In genomic region chr6:13664703-13665352, GRCh38 we compare ENCODE assay signal across 1 cellular context.
TF ChIP-seq lines count a peak whose summit lies in the region.

No MANE protein-coding gene starts in this region.

TF ChIP-seq in HepG2, 621 proteins besides CTCF, POLR2A, EP300 and RAD21 (continues in another document):
- TF ChIP-seq HDAC1 (CRISPR knock-in tag; IDR thresholded peaks at IDR 0.05) (0 out of 2 replicates have a peak, but pooled peaks have one; percentile 17), ARID5B (CRISPR knock-in tag; IDR thresholded peaks at IDR 0.05) (peak; percentile 77), HNF1A (IDR thresholded peaks at IDR 0.05; ENCODE audit: low read depth) (peak; percentile 24; the same call in 1 of the 2 replicates), HNF1A (CRISPR knock-in tag; IDR thresholded peaks at IDR 0.05; ENCODE audit: borderline replicate concordance) (no peak), KAT8 (CRISPR knock-in tag; IDR thresholded peaks at IDR 0.05) (peak; percentile 44; the same call in 1 of the 2 replicates), ZNF260 (CRISPR knock-in tag; IDR thresholded peaks at IDR 0.05; ENCODE audit: borderline replicate concordance, low read depth) (no peak), BCL6 (CRISPR knock-in tag; IDR thresholded peaks at IDR 0.05) (peak; percentile 100), MIXL1 (CRISPR knock-in tag; IDR thresholded peaks at IDR 0.05) (no peak), CC2D1A (CRISPR knock-in tag; IDR thresholded peaks at IDR 0.05) (no peak), ISL2 (CRISPR knock-in tag; IDR thresholded peaks at IDR 0.05) (peak; percentile 79), RERE (CRISPR knock-in tag; IDR thresholded peaks at IDR 0.05; ENCODE audit: low read depth) (0 out of 2 replicates have a peak, but pooled peaks have one; percentile 27), GATAD2A (CRISPR knock-in tag; IDR thresholded peaks at IDR 0.05) (peak; percentile 84), SOX6 (IDR thresholded peaks at IDR 0.05) (no peak), SOX6 (CRISPR knock-in tag; IDR thresholded peaks at IDR 0.05) (peak; percentile 58; the same call in 1 of the 2 replicates), IKZF1 (IDR thresholded peaks at IDR 0.05) (no peak), ZNF691 (CRISPR knock-in tag; IDR thresholded peaks at IDR 0.05; ENCODE audit: borderline replicate concordance, low read depth) (no peak), ZNF431 (CRISPR knock-in tag; IDR thresholded peaks at IDR 0.05; ENCODE audit: borderline replicate concordance, low read depth) (no peak), TOPORS (CRISPR knock-in tag; IDR thresholded peaks at IDR 0.05) (no peak), MTA1 (CRISPR knock-in tag; IDR thresholded peaks at IDR 0.05; ENCODE audit: borderline replicate concordance) (no peak), IRF1 (CRISPR knock-in tag; IDR thresholded peaks at IDR 0.05; ENCODE audit: low read depth) (no peak), NR2F6 (IDR thresholded peaks at IDR 0.05) (no peak), NR2F6 (CRISPR knock-in tag; IDR thresholded peaks at IDR 0.05) (0 out of 2 replicates have a peak, but pooled peaks have one; percentile 24), TP53 (CRISPR knock-in tag; conservative IDR thresholded peaks at IDR 0.05) (no peak), NCOA1 (CRISPR knock-in tag; IDR thresholded peaks at IDR 0.05) (no peak), KLF11 (CRISPR knock-in tag; IDR thresholded peaks at IDR 0.05) (no peak), FOSL1 (CRISPR knock-in tag; IDR thresholded peaks at IDR 0.05; ENCODE audit: borderline replicate concordance) (peak; percentile 45; the same call in 1 of the 2 replicates), SMAD9 (CRISPR knock-in tag; IDR thresholded peaks at IDR 0.05) (no peak), THAP11 (CRISPR knock-in tag; IDR thresholded peaks at IDR 0.05) (no peak), ZNF362 (CRISPR knock-in tag; IDR thresholded peaks at IDR 0.05; ENCODE audit: borderline replicate concordance) (peak; percentile 19; the same call in 1 of the 2 replicates), FOXA3 (CRISPR knock-in tag; IDR thresholded peaks at IDR 0.05) (peak; percentile 60; the same call in 1 of the 2 replicates), ZNF776 (CRISPR knock-in tag; IDR thresholded peaks at IDR 0.05) (no peak), FOXK1 (CRISPR knock-in tag; IDR thresholded peaks at IDR 0.05; ENCODE audit: borderline replicate concordance, low read depth) (peak; percentile 48; the same call in 1 of the 2 replicates), ONECUT2 (CRISPR knock-in tag; IDR thresholded peaks at IDR 0.05) (peak; percentile 69), ZKSCAN5 (CRISPR knock-in tag; IDR thresholded peaks at IDR 0.05) (no peak), ZNF432 (CRISPR knock-in tag; IDR thresholded peaks at IDR 0.05; ENCODE audit: borderline replicate concordance) (no peak), IRF2 (CRISPR knock-in tag; IDR thresholded peaks at IDR 0.05) (no peak)
- TF ChIP-seq, protein P1, sequence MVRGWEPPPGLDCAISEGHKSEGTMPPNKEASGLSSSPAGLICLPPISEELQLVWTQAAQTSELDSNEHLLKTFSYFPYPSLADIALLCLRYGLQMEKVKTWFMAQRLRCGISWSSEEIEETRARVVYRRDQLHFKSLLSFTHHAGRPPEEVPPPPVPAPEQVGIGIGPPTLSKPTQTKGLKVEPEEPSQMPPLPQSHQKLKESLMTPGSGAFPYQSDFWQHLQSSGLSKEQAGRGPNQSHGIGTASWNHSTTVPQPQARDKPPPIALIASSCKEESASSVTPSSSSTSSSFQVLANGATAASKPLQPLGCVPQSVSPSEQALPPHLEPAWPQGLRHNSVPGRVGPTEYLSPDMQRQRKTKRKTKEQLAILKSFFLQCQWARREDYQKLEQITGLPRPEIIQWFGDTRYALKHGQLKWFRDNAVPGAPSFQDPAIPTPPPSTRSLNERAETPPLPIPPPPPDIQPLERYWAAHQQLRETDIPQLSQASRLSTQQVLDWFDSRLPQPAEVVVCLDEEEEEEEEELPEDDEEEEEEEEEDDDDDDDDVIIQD (CRISPR knock-in tag; IDR thresholded peaks at IDR 0.05; ENCODE audit: low read depth), result peak; percentile 27; the same call in 1 of the 2 replicates
- TF ChIP-seq, protein P2, sequence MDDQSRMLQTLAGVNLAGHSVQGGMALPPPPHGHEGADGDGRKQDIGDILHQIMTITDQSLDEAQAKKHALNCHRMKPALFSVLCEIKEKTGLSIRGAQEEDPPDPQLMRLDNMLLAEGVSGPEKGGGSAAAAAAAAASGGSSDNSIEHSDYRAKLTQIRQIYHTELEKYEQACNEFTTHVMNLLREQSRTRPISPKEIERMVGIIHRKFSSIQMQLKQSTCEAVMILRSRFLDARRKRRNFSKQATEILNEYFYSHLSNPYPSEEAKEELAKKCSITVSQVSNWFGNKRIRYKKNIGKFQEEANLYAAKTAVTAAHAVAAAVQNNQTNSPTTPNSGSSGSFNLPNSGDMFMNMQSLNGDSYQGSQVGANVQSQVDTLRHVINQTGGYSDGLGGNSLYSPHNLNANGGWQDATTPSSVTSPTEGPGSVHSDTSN (CRISPR knock-in tag; IDR thresholded peaks at IDR 0.05; ENCODE audit: borderline replicate concordance), result no peak
- TF ChIP-seq, protein P3, sequence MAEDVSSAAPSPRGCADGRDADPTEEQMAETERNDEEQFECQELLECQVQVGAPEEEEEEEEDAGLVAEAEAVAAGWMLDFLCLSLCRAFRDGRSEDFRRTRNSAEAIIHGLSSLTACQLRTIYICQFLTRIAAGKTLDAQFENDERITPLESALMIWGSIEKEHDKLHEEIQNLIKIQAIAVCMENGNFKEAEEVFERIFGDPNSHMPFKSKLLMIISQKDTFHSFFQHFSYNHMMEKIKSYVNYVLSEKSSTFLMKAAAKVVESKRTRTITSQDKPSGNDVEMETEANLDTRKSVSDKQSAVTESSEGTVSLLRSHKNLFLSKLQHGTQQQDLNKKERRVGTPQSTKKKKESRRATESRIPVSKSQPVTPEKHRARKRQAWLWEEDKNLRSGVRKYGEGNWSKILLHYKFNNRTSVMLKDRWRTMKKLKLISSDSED (CRISPR knock-in tag; IDR thresholded peaks at IDR 0.05), result no peak
